13 cellular contexts compared by ENCODE assay signal in genomic region chr3:135784557-135784956, GRCh38.
DNase-seq lines count a peak whose midpoint lies in the region; ATAC-seq and TF ChIP-seq lines count a peak whose summit lies in the region.
"Had no signal": no experiment of that assay in that cellular context is flagged by ENCODE, and none has a peak within 500 bp of the region (broad histone marks: within the 10 kb centered on the region; RNA-seq: fewer than 3 reads in every experiment).

No MANE protein-coding gene starts in this region.

- H3K4me3 ChIP-seq in coronary artery: no peak overlapping the region
- H3K4me3 ChIP-seq: ascending aorta had no signal

- H3K27ac ChIP-seq in coronary artery: no peak overlapping the region
- H3K27ac ChIP-seq: ascending aorta had no signal

- in situ Hi-C loops in GM13976 (cut with MboI; ENCODE audit: low sequenced_read_pairs, unreplicated experiment): no loop called here

- no peak for TF ChIP-seq CTCF in GM13976 (IDR thresholded peaks at IDR 0.05; ENCODE audit: borderline replicate concordance, control extremely low read depth, extremely low read depth, insufficient read depth, missing control alignments)
- TF ChIP-seq CTCF in coronary artery (IDR thresholded peaks at IDR 0.05): no peak

- ATAC-seq in GM21381 (IDR thresholded peaks at IDR 0.05; ENCODE audit: unreplicated experiment): peak; percentile 60
- peak; percentile 91 for ATAC-seq in HG03175 (IDR thresholded peaks at IDR 0.05; ENCODE audit: unreplicated experiment)
- ATAC-seq in HG02840 (IDR thresholded peaks at IDR 0.05; ENCODE audit: low FRiP score, unreplicated experiment): no peak
- ATAC-seq: naive thymus-derived CD8-positive, alpha-beta T cell; stimulated activated effector memory CD8-positive, alpha-beta T cell treated with anti-CD3 and anti-CD28 coated beads, Interleukin-12 subunit alpha, Interleukin-12 subunit beta, amount 100 ng/mL, for 72 hours had no signal

- DNase-seq in GM13976 (ENCODE audit: low spot score) (peak; percentile 20), SIG-M5 (lab: John Stamatoyannopoulos, UW) (peak; percentile 55), NCI-H2196 (lab: John Stamatoyannopoulos, UW; ENCODE audit: unreplicated experiment) (no peak), coronary artery (ENCODE audit: low spot score) (no peak), NCI-H82 (lab: John Stamatoyannopoulos, UW) (no peak)
- DNase-seq: H9; naive thymus-derived CD8-positive, alpha-beta T cell; NK-92 treated with Interleukin-12 subunit alpha and Interleukin-12 subunit beta, amount 100 ng/mL, for 24 hours had no signal

Comparison
In these comparisons a context has a peak if more than half of its experiments do, and no peak if none do; other contexts are left out.
1. DNase-seq: peak in GM13976 (single experiment) and SIG-M5 (single experiment); none in NCI-H2196 (single experiment), coronary artery (single experiment) and NCI-H82 (single experiment).